ENCODE assay signal across 17 cellular contexts in the genomic region with DNA sequence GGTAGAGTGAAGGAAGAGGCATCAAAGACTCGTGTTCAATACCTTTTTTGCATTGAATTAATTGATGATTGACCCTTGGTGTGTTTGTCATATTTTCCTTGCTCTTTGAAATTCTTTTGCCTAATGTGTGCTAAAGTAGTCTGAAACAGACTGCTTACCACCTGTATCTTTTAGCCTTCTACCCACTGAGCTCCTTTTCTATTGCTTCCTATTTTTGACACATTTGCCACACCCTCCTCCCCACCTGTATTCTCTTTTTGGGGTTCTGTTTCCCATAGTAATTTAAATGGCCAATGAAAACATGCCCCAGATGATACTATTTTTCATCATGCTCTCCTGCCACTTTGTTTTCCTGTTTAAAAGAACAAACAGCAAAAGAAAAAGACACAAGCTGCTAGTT.
DNase-seq lines count a peak whose midpoint lies in the region; ATAC-seq and TF ChIP-seq lines count a peak whose summit lies in the region.
"Had no signal": no experiment of that assay in that cellular context is flagged by ENCODE, and none has a peak within 500 bp of the region (broad histone marks: within the 10 kb centered on the region; RNA-seq: fewer than 3 reads in every experiment).

No MANE protein-coding gene starts in this region.

- TF ChIP-seq CTCF in activated B cell treated with CpG ODN at 0.5 μM for 24 hours (IDR thresholded peaks at IDR 0.05): no peak
- TF ChIP-seq CTCF in osteocyte (IDR thresholded peaks at IDR 0.05): no peak

- peaks cover 6% of the 10 kb centered on the region for H3K9me3 Mint-ChIP-seq in activated naive CD4-positive, alpha-beta T cell treated with anti-CD3 and anti-CD28 coated beads, Interleukin-2, amount 10 ng/mL, durations not matched to agents 7 days and 5 days
- H3K9me3 Mint-ChIP-seq in activated B cell treated with CpG ODN at 0.5 μM for 24 hours (peaks cover 5% of the 10 kb centered on the region), osteocyte (ENCODE audit: unreplicated experiment) (no peaks in the 10 kb centered on the region)

- H3K4me3 Mint-ChIP-seq in activated naive CD4-positive, alpha-beta T cell treated with anti-CD3 and anti-CD28 coated beads, Interleukin-2, amount 10 ng/mL, durations not matched to agents 7 days and 5 days: no peak overlapping the region
- peak overlapping the region; percentile 64 for H3K4me3 Mint-ChIP-seq in activated B cell treated with CpG ODN at 0.5 μM for 24 hours
- H3K4me3 Mint-ChIP-seq in osteocyte (ENCODE audit: unreplicated experiment): no peak overlapping the region

- intact Hi-C loops in activated B cell treated with CpG ODN at 0.5 μM for 24 hours (cut with micrococcal nuclease): loop anchor here (5.0 to 10.0 kb wide), 2 partner anchors 208 to 324 kb away; no protein-coding TSS in a partner anchor
- intact Hi-C loops in left colon (cut with DNase I, micrococcal nuclease): no loop called here

- peak; percentile 42 for ATAC-seq in HG02678 (IDR thresholded peaks at IDR 0.05; ENCODE audit: unreplicated experiment)
- ATAC-seq in activated B cell treated with CpG ODN at 0.5 μM for 24 hours (ENCODE audit: low read depth): peak; percentile 25
- no peak for ATAC-seq in left colon
- ATAC-seq: right lobe of liver had no signal

- H3K36me3 Mint-ChIP-seq in activated naive CD4-positive, alpha-beta T cell treated with anti-CD3 and anti-CD28 coated beads, Interleukin-2, amount 10 ng/mL, durations not matched to agents 7 days and 5 days: peaks cover 32% of the 10 kb centered on the region
- peaks cover 39% of the 10 kb centered on the region for H3K36me3 Mint-ChIP-seq in activated B cell treated with CpG ODN at 0.5 μM for 24 hours (ENCODE audit: low read depth)
- H3K36me3 Mint-ChIP-seq in osteocyte (ENCODE audit: unreplicated experiment): peaks cover 12% of the 10 kb centered on the region

- DNase-seq in activated naive CD4-positive, alpha-beta T cell treated with anti-CD3 and anti-CD28 coated beads, Interleukin-2, amount 10 ng/mL, durations not matched to agents 7 days and 5 days: no peak
- no peak for DNase-seq in activated naive CD4-positive, alpha-beta T cell treated with anti-CD3 and anti-CD28 coated beads, Interleukin-2, amount 50 U/mL, for 16 hours
- DNase-seq in activated B cell treated with CpG ODN at 0.5 μM for 24 hours (no peak), osteocyte (ENCODE audit: extremely low spot score, unreplicated experiment) (no peak), NCI-H748 treated with DMSO at 0.1 percent for 48 hours (lab: John Stamatoyannopoulos, UW) (no peak), activated gamma-delta T cell (lab: John Stamatoyannopoulos, UW) (no peak), left colon (no peak)
- DNase-seq: ACHN; activated CD4-positive, alpha-beta T cell treated with anti-CD3 and anti-CD28 coated beads for 48 hours; activated T-cell treated with anti-CD3 and anti-CD28 coated beads, Interleukin-2, amount 50 U/mL, for 1 hour; aorta; EL; NCI-H1048; NCI-H524 treated with DMSO at 0.1 percent for 48 hours; right lobe of liver; substantia nigra had no signal

- CTCF ChIA-PET in activated naive CD4-positive, alpha-beta T cell treated with anti-CD3 and anti-CD28 coated beads, Interleukin-2, amount 10 ng/mL, durations not matched to agents 7 days and 5 days (lab: Charles Lee): no interaction called here
- CTCF ChIA-PET in activated B cell treated with CpG ODN at 0.5 μM for 24 hours (lab: Charles Lee): interaction anchor here (2.2 kb wide), 1 partner anchor 130 kb away, joined by 6 read pairs; no protein-coding TSS in a partner anchor

- no peaks in the 10 kb centered on the region for H3K27me3 Mint-ChIP-seq in activated naive CD4-positive, alpha-beta T cell treated with anti-CD3 and anti-CD28 coated beads, Interleukin-2, amount 10 ng/mL, durations not matched to agents 7 days and 5 days
- H3K27me3 Mint-ChIP-seq in activated B cell treated with CpG ODN at 0.5 μM for 24 hours: no peaks in the 10 kb centered on the region
- no peaks in the 10 kb centered on the region for H3K27me3 Mint-ChIP-seq in osteocyte (ENCODE audit: unreplicated experiment)

- POLR2A ChIA-PET in activated B cell treated with CpG ODN at 0.5 μM for 24 hours (lab: Charles Lee): interaction anchor here (0.6 to 4.2 kb wide), 13 partner anchors 9 to 162 kb away, joined by 3 to 58 read pairs (median 6); a partner anchor contains a TSS

- peak overlapping the region; percentile 13 for H3K27ac Mint-ChIP-seq in activated naive CD4-positive, alpha-beta T cell treated with anti-CD3 and anti-CD28 coated beads, Interleukin-2, amount 10 ng/mL, durations not matched to agents 7 days and 5 days
- H3K27ac Mint-ChIP-seq in activated B cell treated with CpG ODN at 0.5 μM for 24 hours (peak overlapping the region; percentile 91), osteocyte (ENCODE audit: unreplicated experiment) (peak overlapping the region; percentile 81)

- H3K4me1 Mint-ChIP-seq in activated naive CD4-positive, alpha-beta T cell treated with anti-CD3 and anti-CD28 coated beads, Interleukin-2, amount 10 ng/mL, durations not matched to agents 7 days and 5 days: peaks cover 40% of the 10 kb centered on the region
- H3K4me1 Mint-ChIP-seq in activated B cell treated with CpG ODN at 0.5 μM for 24 hours (peaks cover 95% of the 10 kb centered on the region), osteocyte (ENCODE audit: unreplicated experiment) (peaks cover 42% of the 10 kb centered on the region)

Comparison
In these comparisons a context has a peak if more than half of its experiments do, and no peak if none do; other contexts are left out.
1. H3K27ac Mint-ChIP-seq: peak in every context shown above with its lines; median percentile 91 in activated B cell treated with CpG ODN at 0.5 μM for 24 hours; 81 in osteocyte; 13 in activated naive CD4-positive, alpha-beta T cell treated with anti-CD3 and anti-CD28 coated beads, Interleukin-2, amount 10 ng/mL, durations not matched to agents 7 days and 5 days.